19 cellular contexts compared by ENCODE assay signal in genomic region chr2:104429978-104430740, GRCh38.
A peak's percentile ranks its signal among the peaks of the same experiment; 100 is the strongest.
DNase-seq lines count a peak whose midpoint lies in the region; ATAC-seq and TF ChIP-seq lines count a peak whose summit lies in the region.
"Had no signal": no experiment of that assay in that cellular context is flagged by ENCODE, and none has a peak within 500 bp of the region (broad histone marks: within the 10 kb centered on the region; RNA-seq: fewer than 3 reads in every experiment).

No MANE protein-coding gene starts in this region.

- 0 out of 2 replicates have a peak overlapping the region, but pooled peaks have one; percentile 67 for H2AFZ ChIP-seq in OCI-LY1 (ENCODE audit: low read length)

- H3K9me3 Mint-ChIP-seq in effector memory CD8-positive, alpha-beta T cell = peaks cover 2 to 7% of the 10 kb centered on the region in 2 donors
- H3K9me3 Mint-ChIP-seq in activated naive CD8-positive, alpha-beta T cell treated with anti-CD3 and anti-CD28 coated beads, Interleukin-2, amount 50 U/mL, for 24 hours = peaks cover 3% of the 10 kb centered on the region
- H3K9me3 Mint-ChIP-seq: activated naive CD4-positive, alpha-beta T cell treated with anti-CD3 and anti-CD28 coated beads, Interleukin-2, amount 50 U/mL, for 72 hours had no signal

- no peak overlapping the region for H3K4me3 Mint-ChIP-seq in effector memory CD8-positive, alpha-beta T cell
- H3K4me3 Mint-ChIP-seq in activated naive CD8-positive, alpha-beta T cell treated with anti-CD3 and anti-CD28 coated beads, Interleukin-2, amount 50 U/mL, for 24 hours = no peak overlapping the region

- DNase-seq in DMS 273 (lab: John Stamatoyannopoulos, UW; ENCODE audit: unreplicated experiment) (peak; percentile 27), DMS 273 treated with DMSO at 0.1 percent for 48 hours (lab: John Stamatoyannopoulos, UW) (no peak), islet precursor cell (peak; percentile 59), superior temporal gyrus (ENCODE audit: extremely low spot score) (peak; percentile 94), NCI-H2171 (lab: John Stamatoyannopoulos, UW) (no peak)
- no peak for DNase-seq in effector memory CD8-positive, alpha-beta T cell
- DNase-seq in activated naive CD8-positive, alpha-beta T cell treated with anti-CD3 and anti-CD28 coated beads, Interleukin-2, amount 50 U/mL, for 24 hours = no peak
- DNase-seq: activated CD4-positive, alpha-beta T cell treated with anti-CD3 and anti-CD28 coated beads for 48 hours; activated T-cell treated with anti-CD3 and anti-CD28 coated beads for 4 hours; foreskin keratinocyte; NCI-H2227 treated with DMSO at 0.1 percent for 48 hours; stimulated activated CD4-positive, alpha-beta T cell treated with anti-CD3 and anti-CD28 coated beads, Interleukin-4, amount 100 ng/mL, for 24 hours; T-helper 9 cell; tibial artery had no signal

- H3K4me1 ChIP-seq in OCI-LY1 (ENCODE audit: insufficient read depth, low read length, severe bottlenecking) = peaks cover 51% of the 10 kb centered on the region
- H3K4me1 ChIP-seq: foreskin keratinocyte, SJSA1 had no signal

- no peaks in the 10 kb centered on the region for H3K27me3 Mint-ChIP-seq in effector memory CD8-positive, alpha-beta T cell
- peaks cover 17% of the 10 kb centered on the region for H3K27me3 Mint-ChIP-seq in activated naive CD8-positive, alpha-beta T cell treated with anti-CD3 and anti-CD28 coated beads, Interleukin-2, amount 50 U/mL, for 24 hours

- H3K79me2 ChIP-seq in OCI-LY1 (ENCODE audit: insufficient read depth, low read length) = no peaks in the 10 kb centered on the region

- no peaks in the 10 kb centered on the region for H3K9me2 ChIP-seq in OCI-LY1 (ENCODE audit: low read depth, low read length)

- peak overlapping the region; percentile 70; the same call in 1 of the 2 replicates for H3K4me2 ChIP-seq in OCI-LY1 (ENCODE audit: low read length)

- H3K4me1 Mint-ChIP-seq in effector memory CD8-positive, alpha-beta T cell (ENCODE audit: low read depth in 2 of 2) = peaks cover 0 to 3% of the 10 kb centered on the region in 2 donors
- peaks cover 3% of the 10 kb centered on the region for H3K4me1 Mint-ChIP-seq in activated naive CD8-positive, alpha-beta T cell treated with anti-CD3 and anti-CD28 coated beads, Interleukin-2, amount 50 U/mL, for 24 hours

- no peaks in the 10 kb centered on the region for H3K36me3 Mint-ChIP-seq in effector memory CD8-positive, alpha-beta T cell (ENCODE audit: insufficient read depth)
- H3K36me3 Mint-ChIP-seq in activated naive CD8-positive, alpha-beta T cell treated with anti-CD3 and anti-CD28 coated beads, Interleukin-2, amount 50 U/mL, for 24 hours (ENCODE audit: low read depth) = no peaks in the 10 kb centered on the region

- H3K4me3 ChIP-seq in OCI-LY1 (ENCODE audit: low read depth, low read length, poor library complexity, severe bottlenecking) = no peak overlapping the region
- H3K4me3 ChIP-seq: SJSA1, tibial artery had no signal

- no peaks in the 10 kb centered on the region for H3K36me3 ChIP-seq in OCI-LY1 (ENCODE audit: insufficient read depth, low read length)
- H3K36me3 ChIP-seq: SJSA1, tibial artery had no signal

- H3K9me3 ChIP-seq in OCI-LY1 (ENCODE audit: low read length) = no peaks in the 10 kb centered on the region
- H3K9me3 ChIP-seq: SJSA1, tibial artery had no signal

- no peaks in the 10 kb centered on the region for H4K20me1 ChIP-seq in OCI-LY1 (ENCODE audit: insufficient read depth, low read length)

- ATAC-seq in effector memory CD8-positive, alpha-beta T cell (replicated peaks) = no peak
- no peak for ATAC-seq in activated naive CD8-positive, alpha-beta T cell treated with anti-CD3 and anti-CD28 coated beads, Interleukin-2, amount 50 U/mL, for 24 hours
- ATAC-seq: activated naive CD4-positive, alpha-beta T cell treated with anti-CD3 and anti-CD28 coated beads, Interleukin-2, amount 50 U/mL, for 72 hours; foreskin keratinocyte had no signal

- no peaks in the 10 kb centered on the region for H3K27me3 ChIP-seq in OCI-LY1 (ENCODE audit: insufficient read depth, low read length)
- H3K27me3 ChIP-seq: foreskin keratinocyte, tibial artery had no signal

- no peak overlapping the region; the same call in 1 of the 2 replicates for H3K9ac ChIP-seq in OCI-LY1 (ENCODE audit: low read length)

- no peak overlapping the region for H3K27ac ChIP-seq in OCI-LY1 (ENCODE audit: low read depth, low read length, poor library complexity, severe bottlenecking)
- H3K27ac ChIP-seq: 22Rv1, C4-2B, foreskin keratinocyte, SJSA1, tibial artery had no signal

- no peaks in the 10 kb centered on the region for H3F3A ChIP-seq in OCI-LY1 (ENCODE audit: insufficient read depth, low read length)

- no peak for TF ChIP-seq CTCF in OCI-LY1 (IDR thresholded peaks at IDR 0.05; ENCODE audit: low read length)

- no peak overlapping the region for H3K27ac Mint-ChIP-seq in effector memory CD8-positive, alpha-beta T cell
- no peak overlapping the region for H3K27ac Mint-ChIP-seq in activated naive CD8-positive, alpha-beta T cell treated with anti-CD3 and anti-CD28 coated beads, Interleukin-2, amount 50 U/mL, for 24 hours
- H3K27ac Mint-ChIP-seq: activated naive CD4-positive, alpha-beta T cell treated with anti-CD3 and anti-CD28 coated beads, Interleukin-2, amount 50 U/mL, for 72 hours had no signal

Comparison
In these comparisons a context has a peak if more than half of its experiments do, and no peak if none do; other contexts are left out.
1. DNase-seq: peak in DMS 273 (single experiment), islet precursor cell (single experiment) and superior temporal gyrus (single experiment); none in DMS 273 treated with DMSO at 0.1 percent for 48 hours (single experiment), NCI-H2171 (single experiment), effector memory CD8-positive, alpha-beta T cell (0 of 3) and activated naive CD8-positive, alpha-beta T cell treated with anti-CD3 and anti-CD28 coated beads, Interleukin-2, amount 50 U/mL, for 24 hours (single experiment).